In the genomic region with DNA sequence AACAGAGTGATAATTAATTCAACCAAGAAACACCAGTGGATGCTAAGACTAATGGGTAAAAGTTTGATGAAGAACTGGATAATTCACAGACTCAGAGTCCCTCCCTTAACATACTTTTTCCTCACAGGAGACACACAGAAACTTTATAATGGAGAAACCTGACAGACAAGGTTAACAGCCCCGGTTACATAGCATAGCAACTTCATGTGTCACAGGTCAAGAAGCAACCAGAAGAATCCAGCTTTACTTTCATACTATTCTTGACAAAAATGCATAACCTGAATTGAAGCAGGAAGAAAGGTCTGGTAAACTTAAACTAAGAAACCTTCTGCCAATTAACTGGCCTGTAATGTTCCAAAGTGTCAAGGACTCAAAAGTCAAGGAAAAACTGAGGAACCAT, we compare ENCODE assay signal across 19 cellular contexts.
"Had no signal": no experiment of that assay in that cellular context is flagged by ENCODE, and none has a peak within 500 bp of the region (broad histone marks: within the 10 kb centered on the region; RNA-seq: fewer than 3 reads in every experiment).

No MANE protein-coding gene starts in this region.

- H3K4me3 ChIP-seq: colonic mucosa, esophagus muscularis mucosa, mucosa of descending colon, right atrium auricular region, sigmoid colon, skin epidermis, upper lobe of left lung, uterus had no signal

- DNase-seq: colonic mucosa; dermis blood vessel endothelial cell; endodermal cell; foreskin fibroblast; kidney glomerular epithelial cell; mucosa of descending colon; naive thymus-derived CD8-positive, alpha-beta T cell; posterior cingulate gyrus; sigmoid colon; stimulated activated CD4-positive, alpha-beta T cell treated with anti-CD3 and anti-CD28 coated beads, Interleukin-12 subunit alpha, Interleukin-12 subunit beta, amount 100 ng/mL, for 4 hours; stimulated activated naive CD4-positive, alpha-beta T cell treated with Interleukin-2 at 50 U/mL for 16 hours; upper lobe of left lung; uterus had no signal

- H3K9me3 ChIP-seq: colonic mucosa, esophagus muscularis mucosa, mucosa of descending colon, right atrium auricular region, sigmoid colon, upper lobe of left lung, uterus had no signal

- H3K27ac ChIP-seq: colonic mucosa, esophagus muscularis mucosa, right atrium auricular region, sigmoid colon, skin epidermis, upper lobe of left lung, uterus had no signal

- H3K27me3 ChIP-seq: colonic mucosa, esophagus muscularis mucosa, right atrium auricular region, sigmoid colon, upper lobe of left lung, uterus had no signal

- H3K36me3 ChIP-seq: colonic mucosa, esophagus muscularis mucosa, right atrium auricular region, sigmoid colon, upper lobe of left lung, uterus had no signal

- H3K36me3 Mint-ChIP-seq: naive thymus-derived CD8-positive, alpha-beta T cell had no signal

- ATAC-seq: left lobe of liver; mucosa of descending colon; naive thymus-derived CD8-positive, alpha-beta T cell had no signal

- FAIRE-seq: endothelial cell of umbilical vein had no signal

- H3K4me3 Mint-ChIP-seq: endodermal cell; naive thymus-derived CD8-positive, alpha-beta T cell; neural crest cell had no signal

- H3K4me1 ChIP-seq: colonic mucosa, esophagus muscularis mucosa, right atrium auricular region, sigmoid colon, upper lobe of left lung, uterus had no signal

- H3K4me1 Mint-ChIP-seq: naive thymus-derived CD8-positive, alpha-beta T cell; neural crest cell had no signal

- H3K27ac Mint-ChIP-seq: endodermal cell; naive thymus-derived CD8-positive, alpha-beta T cell had no signal
